In the genomic region with DNA sequence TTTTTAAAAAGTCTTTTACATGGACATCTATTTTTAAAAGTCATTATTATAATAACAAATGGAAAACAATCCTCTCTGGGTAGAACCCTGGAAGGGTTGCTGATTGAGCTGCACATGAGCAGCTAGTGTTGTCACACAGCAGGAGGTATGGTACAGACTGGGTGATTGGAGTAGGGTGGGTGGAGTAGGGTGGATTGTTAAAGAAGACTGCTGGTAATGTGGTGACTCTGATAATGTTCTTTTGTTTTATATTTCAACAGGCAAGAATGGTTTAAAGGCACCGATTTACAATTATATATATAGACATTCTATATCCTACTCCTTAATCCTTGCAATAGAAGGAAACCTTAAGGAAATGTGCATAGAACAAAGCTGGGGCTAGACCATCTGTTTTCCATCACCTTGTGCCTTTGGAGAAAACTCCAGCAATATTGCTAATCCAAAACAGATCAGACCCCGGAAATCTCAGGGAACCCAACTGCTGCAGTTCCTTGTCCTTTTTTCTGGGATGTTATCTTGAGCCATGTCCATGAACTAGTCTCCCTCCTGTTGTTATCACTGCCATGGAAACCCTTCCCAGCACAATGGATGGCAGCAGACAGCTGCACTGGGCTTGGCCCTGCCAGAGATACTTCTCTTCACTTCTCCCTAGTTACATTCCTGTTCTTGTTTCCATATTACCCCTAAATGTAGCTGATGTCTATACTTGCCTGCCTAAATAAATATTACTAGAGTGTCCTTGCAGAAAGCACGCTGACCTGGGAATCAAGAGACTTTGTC, we compare ENCODE assay signal across 18 cellular contexts.
"Had no signal": no experiment of that assay in that cellular context is flagged by ENCODE, and none has a peak within 500 bp of the region (broad histone marks: within the 10 kb centered on the region; RNA-seq: fewer than 3 reads in every experiment).

No MANE protein-coding gene starts in this region.

- DNase-seq: activated CD4-positive, alpha-beta memory T cell treated with anti-CD3 and anti-CD28 coated beads, Interleukin-2, amount 10 ng/mL, durations not matched to agents 7 days and 5 days; activated CD4-positive, alpha-beta T cell treated with anti-CD3 and anti-CD28 coated beads for 36 hours; activated naive CD4-positive, alpha-beta T cell treated with anti-CD3 and anti-CD28 coated beads, Interleukin-2, amount 10 ng/mL, durations not matched to agents 7 days and 5 days; activated T-cell treated with anti-CD3 and anti-CD28 coated beads, Interleukin-2, amount 50 U/mL, for 24 hours; central memory CD4-positive, alpha-beta T cell; colonic mucosa; effector CD4-positive, alpha-beta T cell; lower lobe of right lung; midbrain; naive B cell; pancreas; stimulated activated CD4-positive, alpha-beta T cell treated with anti-CD3 and anti-CD28 coated beads, Interleukin-2, amount 100 ng/mL, for 48 hours; T-helper 17 cell; tibial artery; WERI-Rb-1 had no signal

- H3K27ac ChIP-seq: colonic mucosa, esophagus muscularis mucosa, lower lobe of right lung, pancreas, tibial artery, vagina, WERI-Rb-1 had no signal

- H3K27me3 ChIP-seq: colonic mucosa, esophagus muscularis mucosa, pancreas, tibial artery, vagina had no signal

- ATAC-seq: activated CD4-positive, alpha-beta T cell treated with anti-CD3 and anti-CD28 coated beads for 36 hours; lower lobe of right lung; pancreas; stimulated activated memory B cell treated with anti-CD40 and anti-IgM and Interleukin-4, amounts not matched to agents 10 μg/mL and 1 μg/mL and 100 μg/mL, for 72 hours; T-helper 17 cell had no signal

- H3K9me3 ChIP-seq: colonic mucosa, esophagus muscularis mucosa, lower lobe of right lung, pancreas, tibial artery, vagina had no signal

- H3K4me1 ChIP-seq: colonic mucosa, esophagus muscularis mucosa, lower lobe of right lung, pancreas, vagina had no signal

- H3K36me3 ChIP-seq: colonic mucosa, esophagus muscularis mucosa, lower lobe of right lung, pancreas, tibial artery, vagina, WERI-Rb-1 had no signal

- H3K4me3 ChIP-seq: colonic mucosa, esophagus muscularis mucosa, lower lobe of right lung, pancreas, tibial artery, vagina had no signal
